2 cellular contexts compared by ENCODE assay signal in the genomic region with DNA sequence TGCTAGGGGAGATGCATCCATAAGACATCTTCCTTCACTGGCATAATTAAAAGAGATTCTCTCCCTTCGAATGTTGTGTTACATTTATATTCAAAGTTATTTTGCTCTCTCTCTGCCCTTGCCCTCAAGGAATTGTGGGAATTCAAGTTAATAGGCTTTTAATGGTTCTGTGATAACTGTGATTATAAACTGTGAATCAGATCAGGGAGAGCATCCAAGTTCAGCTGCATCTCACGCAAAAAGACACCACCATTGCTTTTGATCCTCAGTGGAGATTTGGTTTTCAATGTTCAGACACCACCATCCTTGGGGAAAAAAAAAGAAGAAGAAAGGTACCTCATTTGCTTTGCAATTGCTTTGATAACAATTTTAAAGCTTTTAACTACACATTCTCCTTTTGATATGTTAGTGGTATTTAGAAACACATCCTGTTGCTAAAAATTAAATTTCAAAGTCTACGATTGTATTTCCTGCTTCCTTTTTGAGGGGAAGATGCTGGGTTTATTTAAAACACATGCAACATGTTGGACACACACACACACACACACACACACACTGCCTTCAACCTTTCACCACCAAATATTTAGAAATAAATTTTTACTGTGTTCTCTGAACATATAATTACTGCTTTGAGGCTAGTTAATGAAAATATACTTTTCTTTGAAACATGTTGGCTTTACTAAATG.
TF ChIP-seq lines count a peak whose summit lies in the region.

No MANE protein-coding gene starts in this region.

TF ChIP-seq in SK-N-SH treated with all-trans-retinoic acid at 6 μM for 48 hours, 23 proteins besides CTCF, POLR2A, EP300 and RAD21:
- TF ChIP-seq ZC3H10 (CRISPR knock-in tag; IDR thresholded peaks at IDR 0.05), result no peak
- TF ChIP-seq TCF4 (CRISPR knock-in tag; IDR thresholded peaks at IDR 0.05; ENCODE audit: borderline replicate concordance), result 0 out of 2 replicates have a peak, but pooled peaks have one; percentile 18
- TF ChIP-seq ZNF8 (CRISPR knock-in tag; IDR thresholded peaks at IDR 0.05), result no peak

TF ChIP-seq in SK-N-SH, 30 proteins besides CTCF, POLR2A, EP300 and RAD21:
- no peak for TF ChIP-seq FOSL2 (IDR thresholded peaks at IDR 0.05; ENCODE audit: borderline replicate concordance, low read depth)
- TF ChIP-seq POLR2AphosphoS5 (IDR thresholded peaks at IDR 0.05; ENCODE audit: low read depth, low read length), result no peak
- no peak for TF ChIP-seq TAF1 (IDR thresholded peaks at IDR 0.05; ENCODE audit: borderline replicate concordance, low read depth, low read length)
- TF ChIP-seq SIN3A (IDR thresholded peaks at IDR 0.05; ENCODE audit: borderline replicate concordance, low read depth, low read length), result no peak
- TF ChIP-seq RCOR1 (IDR thresholded peaks at IDR 0.05; ENCODE audit: low read length), result no peak
- TF ChIP-seq EZH2phosphoT487 (IDR thresholded peaks at IDR 0.05; ENCODE audit: borderline replicate concordance, low read depth), result no peak
- TF ChIP-seq ELF1 (IDR thresholded peaks at IDR 0.05), result no peak
- TF ChIP-seq YY1 (IDR thresholded peaks at IDR 0.05; ENCODE audit: low read depth), result no peak
- TF ChIP-seq MEF2A (IDR thresholded peaks at IDR 0.05; ENCODE audit: borderline replicate concordance, low read depth), result no peak
- TF ChIP-seq, protein P1, sequence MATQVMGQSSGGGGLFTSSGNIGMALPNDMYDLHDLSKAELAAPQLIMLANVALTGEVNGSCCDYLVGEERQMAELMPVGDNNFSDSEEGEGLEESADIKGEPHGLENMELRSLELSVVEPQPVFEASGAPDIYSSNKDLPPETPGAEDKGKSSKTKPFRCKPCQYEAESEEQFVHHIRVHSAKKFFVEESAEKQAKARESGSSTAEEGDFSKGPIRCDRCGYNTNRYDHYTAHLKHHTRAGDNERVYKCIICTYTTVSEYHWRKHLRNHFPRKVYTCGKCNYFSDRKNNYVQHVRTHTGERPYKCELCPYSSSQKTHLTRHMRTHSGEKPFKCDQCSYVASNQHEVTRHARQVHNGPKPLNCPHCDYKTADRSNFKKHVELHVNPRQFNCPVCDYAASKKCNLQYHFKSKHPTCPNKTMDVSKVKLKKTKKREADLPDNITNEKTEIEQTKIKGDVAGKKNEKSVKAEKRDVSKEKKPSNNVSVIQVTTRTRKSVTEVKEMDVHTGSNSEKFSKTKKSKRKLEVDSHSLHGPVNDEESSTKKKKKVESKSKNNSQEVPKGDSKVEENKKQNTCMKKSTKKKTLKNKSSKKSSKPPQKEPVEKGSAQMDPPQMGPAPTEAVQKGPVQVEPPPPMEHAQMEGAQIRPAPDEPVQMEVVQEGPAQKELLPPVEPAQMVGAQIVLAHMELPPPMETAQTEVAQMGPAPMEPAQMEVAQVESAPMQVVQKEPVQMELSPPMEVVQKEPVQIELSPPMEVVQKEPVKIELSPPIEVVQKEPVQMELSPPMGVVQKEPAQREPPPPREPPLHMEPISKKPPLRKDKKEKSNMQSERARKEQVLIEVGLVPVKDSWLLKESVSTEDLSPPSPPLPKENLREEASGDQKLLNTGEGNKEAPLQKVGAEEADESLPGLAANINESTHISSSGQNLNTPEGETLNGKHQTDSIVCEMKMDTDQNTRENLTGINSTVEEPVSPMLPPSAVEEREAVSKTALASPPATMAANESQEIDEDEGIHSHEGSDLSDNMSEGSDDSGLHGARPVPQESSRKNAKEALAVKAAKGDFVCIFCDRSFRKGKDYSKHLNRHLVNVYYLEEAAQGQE (IDR thresholded peaks at IDR 0.05; ENCODE audit: low read depth, low read length), result no peak
- TF ChIP-seq, protein P2, sequence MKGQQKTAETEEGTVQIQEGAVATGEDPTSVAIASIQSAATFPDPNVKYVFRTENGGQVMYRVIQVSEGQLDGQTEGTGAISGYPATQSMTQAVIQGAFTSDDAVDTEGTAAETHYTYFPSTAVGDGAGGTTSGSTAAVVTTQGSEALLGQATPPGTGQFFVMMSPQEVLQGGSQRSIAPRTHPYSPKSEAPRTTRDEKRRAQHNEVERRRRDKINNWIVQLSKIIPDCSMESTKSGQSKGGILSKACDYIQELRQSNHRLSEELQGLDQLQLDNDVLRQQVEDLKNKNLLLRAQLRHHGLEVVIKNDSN (IDR thresholded peaks at IDR 0.05; ENCODE audit: borderline replicate concordance, low read depth), result no peak
